9 cellular contexts compared by ENCODE assay signal in the genomic region with DNA sequence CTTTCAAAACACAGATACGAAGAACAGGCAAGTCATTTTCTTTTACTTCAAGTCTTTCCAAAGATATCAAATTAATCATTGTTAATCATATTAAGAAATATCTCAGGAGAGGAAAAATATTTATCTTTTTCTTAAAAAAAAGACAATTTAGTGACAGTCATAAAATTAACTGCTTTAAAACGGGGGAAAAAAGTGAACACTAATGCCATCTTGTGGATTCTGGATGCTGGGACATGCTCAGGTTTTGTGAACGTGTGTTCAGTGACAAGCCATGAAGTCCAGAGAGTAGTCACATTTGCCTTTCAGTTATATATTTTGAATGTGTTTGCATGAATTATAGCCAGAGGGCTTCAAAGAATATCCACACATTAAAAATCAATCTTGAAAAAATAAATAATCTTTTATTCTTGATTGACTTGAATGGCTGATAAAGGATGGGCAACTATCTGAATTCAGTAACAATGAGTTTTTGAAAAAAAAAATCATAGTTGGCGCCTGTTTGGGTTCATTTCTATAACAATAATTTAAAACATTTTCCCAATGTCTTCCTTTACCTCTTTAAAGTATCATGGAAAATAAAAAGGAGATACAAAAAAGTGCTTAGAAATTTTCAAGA.
A peak's percentile ranks its signal among the peaks of the same experiment; 100 is the strongest.
DNase-seq lines count a peak whose midpoint lies in the region; ATAC-seq and TF ChIP-seq lines count a peak whose summit lies in the region.
"Had no signal": no experiment of that assay in that cellular context is flagged by ENCODE, and none has a peak within 500 bp of the region (broad histone marks: within the 10 kb centered on the region; RNA-seq: fewer than 3 reads in every experiment).

No MANE protein-coding gene starts in this region.

- H4K20me1 ChIP-seq in OCI-LY7 (ENCODE audit: insufficient read depth, low read length) = no peaks in the 10 kb centered on the region

- BruUV-seq in OCI-LY7 (replicated peaks; lab: Mats Ljungman, UMichigan) = no TSS peak

- H3K4me1 ChIP-seq in OCI-LY7 (ENCODE audit: insufficient read depth, low read length, poor library complexity, severe bottlenecking) = peaks cover 10% of the 10 kb centered on the region
- H3K4me1 ChIP-seq in prostate gland (replicated peaks) = no peaks in the 10 kb centered on the region

- H3K27me3 ChIP-seq in prostate gland (replicated peaks; ENCODE audit: insufficient read depth) = no peaks in the 10 kb centered on the region

- H3K4me3 ChIP-seq in GM12864 (ENCODE audit: low read depth, low read length) (no peak overlapping the region), OCI-LY7 (ENCODE audit: low read depth, low read length, poor library complexity, severe bottlenecking) (no peak overlapping the region), epithelial cell of esophagus (ENCODE audit: low read length) (no peak overlapping the region), prostate gland (no peak overlapping the region)
- H3K4me3 ChIP-seq: skin epidermis had no signal

- no peak overlapping the region for H3K4me2 ChIP-seq in OCI-LY7 (ENCODE audit: low read length)

- H3K9me2 ChIP-seq in OCI-LY7 (ENCODE audit: insufficient read depth, low read length) = no peaks in the 10 kb centered on the region

- POLR2A ChIA-PET in OCI-LY7 (lab: Charles Lee) = no interaction called here

- no peaks in the 10 kb centered on the region for H3K79me2 ChIP-seq in OCI-LY7 (ENCODE audit: insufficient read depth, low read depth, low read length)

- 45% methylated on average over 4 of the region's 4 CpGs for WGBS in prostate gland

- no peak overlapping the region for H3K27ac ChIP-seq in OCI-LY7 (ENCODE audit: low read depth, low read length, poor library complexity, severe bottlenecking)
- H3K27ac ChIP-seq in prostate gland = no peak overlapping the region

- DNase-seq in Ammon's horn (ENCODE audit: low spot score) (peak; percentile 56), GM12864 (ENCODE audit: low read depth) (peak; percentile 26), OCI-LY7 (ENCODE audit: low spot score) (peak; percentile 66), epithelial cell of esophagus (ENCODE audit: low read depth) (peak; percentile 55), prostate gland (ENCODE audit: low spot score) (no peak)

- no peak overlapping the region for H2AFZ ChIP-seq in OCI-LY7 (ENCODE audit: low read length)

- CTCF ChIA-PET in OCI-LY7 (lab: Charles Lee; ENCODE audit: unreplicated experiment) = no interaction called here

- H3K9me3 ChIP-seq in OCI-LY7 (ENCODE audit: low read length) = peaks cover 9% of the 10 kb centered on the region; the same call in 1 of the 2 replicates
- H3K9me3 ChIP-seq in prostate gland = no peaks in the 10 kb centered on the region

- ATAC-seq in HG03066 (IDR thresholded peaks at IDR 0.05; ENCODE audit: low read depth, unreplicated experiment) = peak; percentile 66
- no peak for ATAC-seq in HG03457 (IDR thresholded peaks at IDR 0.05; ENCODE audit: unreplicated experiment)
- no peak for ATAC-seq in HG02870 (IDR thresholded peaks at IDR 0.05; ENCODE audit: unreplicated experiment)

- TF ChIP-seq CTCF in GM12864 (IDR thresholded peaks at IDR 0.05; ENCODE audit: low read depth, low read length, missing control alignments) = peak; percentile 65
- peak; percentile 97 for TF ChIP-seq CTCF in OCI-LY7 (conservative IDR thresholded peaks at IDR 0.05; ENCODE audit: low read length)
- TF ChIP-seq CTCF in epithelial cell of esophagus (IDR thresholded peaks at IDR 0.05; ENCODE audit: insufficient read depth, low read depth, low read length, missing control alignments) = peak; percentile 78
- TF ChIP-seq CTCF in prostate gland (IDR thresholded peaks at IDR 0.05) = peak in 3 of 4 experiments; percentile 21 to 49 (median 39)

- intact Hi-C loops in OCI-LY7 (cut with micrococcal nuclease; ENCODE audit: unreplicated experiment) (loop anchor here (1.0 kb wide), 2 partner anchors 203 to 353 kb away; no protein-coding TSS in a partner anchor), prostate gland (cut with DNase I) (no loop called here)

- TF ChIP-seq POLR2A in prostate gland (IDR thresholded peaks at IDR 0.05) = no peak

- H3K36me3 ChIP-seq in OCI-LY7 (ENCODE audit: insufficient read depth, low read length) (no peaks in the 10 kb centered on the region), prostate gland (no peaks in the 10 kb centered on the region)

Comparison
In these comparisons a context has a peak if more than half of its experiments do, and no peak if none do; other contexts are left out.
1. CTCF ChIP-seq: peak in every context shown above with its lines; median percentile 97 in OCI-LY7; 78 in epithelial cell of esophagus; 65 in GM12864; 39 in prostate gland.